In genomic region chrX:154333837-154334271, GRCh38 we compare ENCODE assay signal across 15 cellular contexts. TPM values are rescaled to one million over a fixed set of nuclear protein-coding genes. Genes with fewer than 3 reads are reported as not detected.
DNase-seq lines count a peak whose midpoint lies in the region; ATAC-seq, FAIRE-seq and TF ChIP-seq lines count a peak whose summit lies in the region.
"Had no signal": no experiment of that assay in that cellular context is flagged by ENCODE, and none has a peak within 500 bp of the region (broad histone marks: within the 10 kb centered on the region; RNA-seq: fewer than 3 reads in every experiment).

No MANE protein-coding gene starts in this region.

- no peaks in the 10 kb centered on the region for H3K27me3 Mint-ChIP-seq in CD4-positive, alpha-beta T cell
- H3K27me3 Mint-ChIP-seq in activated naive CD8-positive, alpha-beta T cell treated with anti-CD3 and anti-CD28 coated beads for 36 hours, result no peaks in the 10 kb centered on the region
- H3K27me3 Mint-ChIP-seq: progenitor cell of endocrine pancreas had no signal

- H3K4me1 Mint-ChIP-seq in CD4-positive, alpha-beta T cell (ENCODE audit: low read depth), result peaks cover 37% of the 10 kb centered on the region
- H3K4me1 Mint-ChIP-seq in activated naive CD8-positive, alpha-beta T cell treated with anti-CD3 and anti-CD28 coated beads for 36 hours, result peaks cover 29% of the 10 kb centered on the region

- DNase-seq in CD4-positive, alpha-beta T cell, result no peak
- no peak for DNase-seq in activated naive CD8-positive, alpha-beta T cell treated with anti-CD3 and anti-CD28 coated beads for 36 hours
- no peak for DNase-seq in testis
- no peak for DNase-seq in HuH-7 (ENCODE audit: low spot score)
- no peak for DNase-seq in D721Med (ENCODE audit: insufficient read length, low spot score)
- DNase-seq in activated naive CD4-positive, alpha-beta T cell (lab: John Stamatoyannopoulos, UW), result no peak
- DNase-seq: adrenal gland, Caco-2, islet precursor cell, NCI-H2081, SW 1271 had no signal

- intact Hi-C loops in CD4-positive, alpha-beta T cell (cut with DNase I, micrococcal nuclease), result no loop called here
- intact Hi-C loops in testis (cut with DNase I; ENCODE audit: low total_unique reads), result no loop called here

- H3K27me3 ChIP-seq in CD4-positive, alpha-beta T cell (ENCODE audit: control insufficient read depth, insufficient read depth, low read length), result no peaks in the 10 kb centered on the region
- no peaks in the 10 kb centered on the region for H3K27me3 ChIP-seq in testis

- H3K9me3 ChIP-seq in CD4-positive, alpha-beta T cell (ENCODE audit: control insufficient read depth, low read length), result no peaks in the 10 kb centered on the region
- no peaks in the 10 kb centered on the region for H3K9me3 ChIP-seq in testis
- H3K9me3 ChIP-seq: adrenal gland, Caco-2 had no signal

- H3K27ac Mint-ChIP-seq in CD4-positive, alpha-beta T cell, result peak overlapping the region; percentile 61
- peak overlapping the region; percentile 91 for H3K27ac Mint-ChIP-seq in activated naive CD8-positive, alpha-beta T cell treated with anti-CD3 and anti-CD28 coated beads for 36 hours
- H3K27ac Mint-ChIP-seq: progenitor cell of endocrine pancreas had no signal

- CTCF ChIA-PET in CD4-positive, alpha-beta T cell (lab: Charles Lee), result interaction anchor here (0.6 kb wide), 1 partner anchor 35 kb away, joined by 3 read pairs; no protein-coding TSS in a partner anchor

- H3K9me3 Mint-ChIP-seq in CD4-positive, alpha-beta T cell, result no peaks in the 10 kb centered on the region
- H3K9me3 Mint-ChIP-seq in activated naive CD8-positive, alpha-beta T cell treated with anti-CD3 and anti-CD28 coated beads for 36 hours, result no peaks in the 10 kb centered on the region

- 88 to 90% methylated on average over 3 to 6 of the region's 6 CpGs for WGBS in testis, 2 donors

- FAIRE-seq in D721Med (lab: Jason Lieb, UNC), result no peak

- peak; percentile 29 for ATAC-seq in CD4-positive, alpha-beta T cell (ENCODE audit: poor library complexity)
- peak; percentile 56 for ATAC-seq in GM19324 (IDR thresholded peaks at IDR 0.05; ENCODE audit: low FRiP score, unreplicated experiment)
- peak; percentile 66 for ATAC-seq in HG03378 (IDR thresholded peaks at IDR 0.05; ENCODE audit: unreplicated experiment)

- POLR2A ChIA-PET in CD4-positive, alpha-beta T cell (lab: Charles Lee), result interaction anchor here (1.3 kb wide), 1 partner anchor 45 kb away, joined by 4 read pairs; the partner anchor contains the start of gene EMD

- no peak for TF ChIP-seq POLR2A in testis (IDR thresholded peaks at IDR 0.05)

- H3K36me3 ChIP-seq in testis (ENCODE audit: low read depth, missing control alignments), result no peaks in the 10 kb centered on the region
- H3K36me3 ChIP-seq: adrenal gland had no signal

- no peak overlapping the region for H3K4me3 ChIP-seq in testis
- H3K4me3 ChIP-seq: adrenal gland had no signal

- H3K36me3 Mint-ChIP-seq in CD4-positive, alpha-beta T cell (ENCODE audit: low read depth), result no peaks in the 10 kb centered on the region
- H3K36me3 Mint-ChIP-seq in activated naive CD8-positive, alpha-beta T cell treated with anti-CD3 and anti-CD28 coated beads for 36 hours, result no peaks in the 10 kb centered on the region

- no peak for TF ChIP-seq CTCF in CD4-positive, alpha-beta T cell (IDR thresholded peaks at IDR 0.05)
- no peak for TF ChIP-seq CTCF in testis (IDR thresholded peaks at IDR 0.05)
- no peak for TF ChIP-seq CTCF in D721Med (IDR thresholded peaks at IDR 0.05; ENCODE audit: insufficient read depth, missing control alignments)

- no peaks in the 10 kb centered on the region for H3K4me1 ChIP-seq in testis
- H3K4me1 ChIP-seq: adrenal gland, Caco-2 had no signal

- no peak overlapping the region for H3K27ac ChIP-seq in CD4-positive, alpha-beta T cell (ENCODE audit: low read depth, low read length)
- H3K27ac ChIP-seq in testis, result no peak overlapping the region
- H3K27ac ChIP-seq: adrenal gland, epithelial cell of prostate had no signal

- H3K4me3 Mint-ChIP-seq in CD4-positive, alpha-beta T cell, result no peak overlapping the region
- no peak overlapping the region for H3K4me3 Mint-ChIP-seq in activated naive CD8-positive, alpha-beta T cell treated with anti-CD3 and anti-CD28 coated beads for 36 hours

RNA-seq across cellular contexts. Expression of gene TKTL1, which starts 38.3 kb away (rescaled TPM):
- total RNA-seq in CD4-positive, alpha-beta T cell, result 1 to 10 TPM; 1.7 to 2.3 TPM
- 1 to 10 TPM in 1 of 2 experiments, under 1 TPM in 1; 0.72 to 1.1 TPM for total RNA-seq in activated naive CD8-positive, alpha-beta T cell treated with anti-CD3 and anti-CD28 coated beads for 36 hours
- 100 to 1,000 TPM; 224 to 268 TPM for total RNA-seq in testis
- polyA plus RNA-seq in testis (ENCODE audit: insufficient read depth, low read depth, low replicate concordance), result 233 TPM
- total RNA-seq: Caco-2, progenitor cell of endocrine pancreas had no signal

RNA-seq across cellular contexts. Expression of gene TEX28, which starts 38.9 kb away (rescaled TPM):
- not detected for total RNA-seq in CD4-positive, alpha-beta T cell
- not detected for total RNA-seq in activated naive CD8-positive, alpha-beta T cell treated with anti-CD3 and anti-CD28 coated beads for 36 hours
- total RNA-seq in testis, result 1 to 10 TPM; 4.2 to 6.4 TPM
- polyA plus RNA-seq in testis (ENCODE audit: insufficient read depth, low read depth, low replicate concordance), result 9.0 TPM
- total RNA-seq: Caco-2, progenitor cell of endocrine pancreas had no signal

RNA-seq across cellular contexts. Expression of gene FLNA, which starts 40.6 kb away (rescaled TPM):
- total RNA-seq in CD4-positive, alpha-beta T cell, result 1,000 to 10,000 TPM; 1,012 to 1,022 TPM
- total RNA-seq in activated naive CD8-positive, alpha-beta T cell treated with anti-CD3 and anti-CD28 coated beads for 36 hours, result 100 to 1,000 TPM; 694 to 696 TPM
- total RNA-seq in testis, result 100 to 1,000 TPM; 400 to 532 TPM
- 474 TPM for polyA plus RNA-seq in testis (ENCODE audit: insufficient read depth, low read depth, low replicate concordance)

RNA-seq across cellular contexts. Expression of gene EMD, which starts 45.2 kb away (rescaled TPM):
- total RNA-seq in CD4-positive, alpha-beta T cell, result 100 to 1,000 TPM; 164 to 178 TPM
- 100 to 1,000 TPM; 110 to 112 TPM for total RNA-seq in activated naive CD8-positive, alpha-beta T cell treated with anti-CD3 and anti-CD28 coated beads for 36 hours
- total RNA-seq in testis, result 10 to 100 TPM; 65.6 to 69.6 TPM
- 74.2 TPM for polyA plus RNA-seq in testis (ENCODE audit: insufficient read depth, low read depth, low replicate concordance)

Comparison
In these comparisons a context has a peak if more than half of its experiments do, and no peak if none do; other contexts are left out.
1. RNA of gene TKTL1, which starts 38.3 kb away (total RNA-seq): 224 to 268 TPM in testis; 1.7 to 2.3 TPM in CD4-positive, alpha-beta T cell and 0.72 to 1.1 TPM in activated naive CD8-positive, alpha-beta T cell treated with anti-CD3 and anti-CD28 coated beads for 36 hours; every median in the first group is over 10 times any median in the second.
2. RNA of gene TEX28, which starts 38.9 kb away (total RNA-seq): 4.2 to 6.4 TPM in testis; not detected in CD4-positive, alpha-beta T cell and not detected in activated naive CD8-positive, alpha-beta T cell treated with anti-CD3 and anti-CD28 coated beads for 36 hours; every median in the first group is over 4 times any median in the second.
3. Peak in every context shown above with its lines, with median percentiles within 50 percentile points of each other: ATAC-seq.